Comparison of ENCODE assay signal across 11 cellular contexts in genomic region chr15:67026171-67026967, GRCh38. TPM values are rescaled to one million over a fixed set of nuclear protein-coding genes. Genes with fewer than 3 reads are reported as not detected.
A peak's percentile ranks its signal among the peaks of the same experiment; 100 is the strongest.
DNase-seq lines count a peak whose midpoint lies in the region; ATAC-seq and TF ChIP-seq lines count a peak whose summit lies in the region.
"Had no signal": no experiment of that assay in that cellular context is flagged by ENCODE, and none has a peak within 500 bp of the region (broad histone marks: within the 10 kb centered on the region; RNA-seq: fewer than 3 reads in every experiment).

No MANE protein-coding gene starts in this region.

- POLR2A ChIA-PET in Panc1 (lab: Charles Lee): interaction anchor here (0.7 to 1.3 kb wide), 3 partner anchors 13 to 43 kb away, joined by 4 to 5 read pairs (median 5); no protein-coding TSS in a partner anchor

- no peaks in the 10 kb centered on the region for H3K27me3 ChIP-seq in Panc1 (ENCODE audit: control insufficient read depth, insufficient read depth, low read length)

- peak; percentile 58 for DNase-seq in GF-D8 (lab: John Stamatoyannopoulos, UW)
- no peak for DNase-seq in Panc1 (ENCODE audit: low read depth, low spot score)
- DNase-seq in osteocyte (ENCODE audit: extremely low spot score, unreplicated experiment): no peak
- no peak for DNase-seq in hippocampal formation (lab: John Stamatoyannopoulos, UW)
- DNase-seq in hepatic stellate cell (ENCODE audit: low spot score): no peak
- DNase-seq: Caco-2, cortex of kidney, WERI-Rb-1 had no signal

- peaks cover 24% of the 10 kb centered on the region for H3K27me3 Mint-ChIP-seq in dendritic cell treated with granulocyte-macrophage colony-stimulating factor and Interleukin-4, amounts not matched to agents 40 ng/mL and 50 ng/mL, for 4 days
- no peaks in the 10 kb centered on the region for H3K27me3 Mint-ChIP-seq in osteocyte (ENCODE audit: unreplicated experiment)

- peaks cover 60% of the 10 kb centered on the region for H3K4me1 Mint-ChIP-seq in dendritic cell treated with granulocyte-macrophage colony-stimulating factor and Interleukin-4, amounts not matched to agents 40 ng/mL and 50 ng/mL, for 4 days (ENCODE audit: low read depth)
- peaks cover 45% of the 10 kb centered on the region for H3K4me1 Mint-ChIP-seq in osteocyte (ENCODE audit: unreplicated experiment)

- in situ Hi-C loops in Panc1 (cut with HindIII; ENCODE audit: low pct_unique_long_range_greater_than_20kb, low sequenced_read_pairs): no loop called here

- TF ChIP-seq CTCF in Panc1 (IDR thresholded peaks at IDR 0.05) (no peak), osteocyte (IDR thresholded peaks at IDR 0.05) (no peak)

- H3K4me1 ChIP-seq in Panc1 (ENCODE audit: control insufficient read depth, insufficient read depth, low read length): peaks cover 68% of the 10 kb centered on the region

- peak overlapping the region; percentile 90 for H3K27ac Mint-ChIP-seq in dendritic cell treated with granulocyte-macrophage colony-stimulating factor and Interleukin-4, amounts not matched to agents 40 ng/mL and 50 ng/mL, for 4 days
- peak overlapping the region; percentile 90 for H3K27ac Mint-ChIP-seq in osteocyte (ENCODE audit: unreplicated experiment)

- H3K9me3 ChIP-seq in Panc1 (ENCODE audit: control insufficient read depth, insufficient read depth, low read depth, low read length): no peaks in the 10 kb centered on the region
- H3K9me3 ChIP-seq: Caco-2 had no signal

- no peak overlapping the region for H3K4me3 ChIP-seq in Panc1 (ENCODE audit: low read depth in 2 of 2, low read length in 2 of 2)

- H3K9me3 Mint-ChIP-seq in dendritic cell treated with granulocyte-macrophage colony-stimulating factor and Interleukin-4, amounts not matched to agents 40 ng/mL and 50 ng/mL, for 4 days: no peaks in the 10 kb centered on the region
- H3K9me3 Mint-ChIP-seq in osteocyte (ENCODE audit: unreplicated experiment): no peaks in the 10 kb centered on the region

- no peaks in the 10 kb centered on the region for H3K36me3 Mint-ChIP-seq in dendritic cell treated with granulocyte-macrophage colony-stimulating factor and Interleukin-4, amounts not matched to agents 40 ng/mL and 50 ng/mL, for 4 days (ENCODE audit: low read depth)
- H3K36me3 Mint-ChIP-seq in osteocyte (ENCODE audit: unreplicated experiment): no peaks in the 10 kb centered on the region

- BruUV-seq in Panc1 (replicated peaks; lab: Mats Ljungman, UMichigan): no TSS peak

- ATAC-seq in Panc1 (no peak), GM19023 (IDR thresholded peaks at IDR 0.05; ENCODE audit: unreplicated experiment) (no peak), GM21529 (IDR thresholded peaks at IDR 0.05; ENCODE audit: unreplicated experiment) (no peak)

- intact Hi-C loops in Panc1 (cut with micrococcal nuclease; ENCODE audit: unreplicated experiment): no loop called here
- intact Hi-C loops in dendritic cell treated with granulocyte-macrophage colony-stimulating factor and Interleukin-4, amounts not matched to agents 40 ng/mL and 50 ng/mL, for 4 days (cut with micrococcal nuclease): loop anchor here (5.0 to 10.0 kb wide), 2 partner anchors 56 to 62 kb away; no protein-coding TSS in a partner anchor

- H3K27ac ChIP-seq in Panc1 (ENCODE audit: low read length): peak overlapping the region; percentile 99
- H3K27ac ChIP-seq: WERI-Rb-1 had no signal

- no peaks in the 10 kb centered on the region for H3K36me3 ChIP-seq in Panc1 (ENCODE audit: control insufficient read depth, insufficient read depth, low read length)
- H3K36me3 ChIP-seq: WERI-Rb-1 had no signal

- H3K4me3 Mint-ChIP-seq in dendritic cell treated with granulocyte-macrophage colony-stimulating factor and Interleukin-4, amounts not matched to agents 40 ng/mL and 50 ng/mL, for 4 days: no peak overlapping the region
- H3K4me3 Mint-ChIP-seq in osteocyte (ENCODE audit: unreplicated experiment): no peak overlapping the region

- CTCF ChIA-PET in Panc1 (lab: Charles Lee): interaction anchor here (0.6 to 0.7 kb wide), 3 partner anchors 11 to 85 kb away, joined by 3 read pairs; no protein-coding TSS in a partner anchor

RNA-seq across cellular contexts. Expression of gene SMAD3, which starts 39.0 kb away (rescaled TPM):
- total RNA-seq in Panc1 (2021; ENCODE audit: unreplicated experiment) (394 TPM), osteocyte (35.8 and 39.7 TPM in 2 replicates)
- 255 TPM for polyA plus RNA-seq in Panc1 (2012; ENCODE audit: insufficient read length)
